Comparison of ENCODE assay signal across 19 cellular contexts in genomic region chr2:138499684-138500083, GRCh38. TPM values are rescaled to one million over a fixed set of nuclear protein-coding genes. Genes with fewer than 3 reads are reported as not detected.
DNase-seq lines count a peak whose midpoint lies in the region; ATAC-seq and TF ChIP-seq lines count a peak whose summit lies in the region.
"Had no signal": no experiment of that assay in that cellular context is flagged by ENCODE, and none has a peak within 500 bp of the region (broad histone marks: within the 10 kb centered on the region; RNA-seq: fewer than 3 reads in every experiment).

No MANE protein-coding gene starts in this region.

- H3K36me3 Mint-ChIP-seq in activated naive CD4-positive, alpha-beta T cell treated with anti-CD3 and anti-CD28 coated beads, Interleukin-2, amount 50 U/mL, for 24 hours, result peaks cover 2% of the 10 kb centered on the region
- no peaks in the 10 kb centered on the region for H3K36me3 Mint-ChIP-seq in T-cell
- peaks cover 11% of the 10 kb centered on the region for H3K36me3 Mint-ChIP-seq in memory B cell
- H3K36me3 Mint-ChIP-seq in type B pancreatic cell, result peaks cover 9% of the 10 kb centered on the region

- POLR2A ChIA-PET in T-cell (lab: Charles Lee), result no interaction called here

- no peaks in the 10 kb centered on the region for H3K27me3 Mint-ChIP-seq in activated naive CD4-positive, alpha-beta T cell treated with anti-CD3 and anti-CD28 coated beads, Interleukin-2, amount 50 U/mL, for 24 hours
- H3K27me3 Mint-ChIP-seq in T-cell (no peaks in the 10 kb centered on the region), memory B cell (no peaks in the 10 kb centered on the region), type B pancreatic cell (no peaks in the 10 kb centered on the region)
- H3K27me3 Mint-ChIP-seq: activated CD4-positive, alpha-beta memory T cell treated with anti-CD3 and anti-CD28 coated beads for 36 hours had no signal

- peaks cover 36% of the 10 kb centered on the region for H3K4me1 Mint-ChIP-seq in activated naive CD4-positive, alpha-beta T cell treated with anti-CD3 and anti-CD28 coated beads, Interleukin-2, amount 50 U/mL, for 24 hours
- H3K4me1 Mint-ChIP-seq in T-cell (peaks cover 30 to 37% (median 33%) of the 10 kb centered on the region in 3 donors), memory B cell (peaks cover 12% of the 10 kb centered on the region), type B pancreatic cell (ENCODE audit: unreplicated experiment) (peaks cover 16% of the 10 kb centered on the region)

- H3K27ac Mint-ChIP-seq in activated naive CD4-positive, alpha-beta T cell treated with anti-CD3 and anti-CD28 coated beads, Interleukin-2, amount 50 U/mL, for 24 hours, result no peak overlapping the region
- H3K27ac Mint-ChIP-seq in T-cell, result no peak overlapping the region
- peak overlapping the region; percentile 87 for H3K27ac Mint-ChIP-seq in memory B cell
- no peak overlapping the region for H3K27ac Mint-ChIP-seq in type B pancreatic cell
- H3K27ac Mint-ChIP-seq: activated CD4-positive, alpha-beta memory T cell treated with anti-CD3 and anti-CD28 coated beads for 36 hours had no signal

- CTCF ChIA-PET in T-cell (lab: Charles Lee), result no interaction called here

- ATAC-seq in T-cell (replicated peaks in 1 of 4) (no peak), memory B cell (ENCODE audit: low read depth) (no peak), HG03280 (IDR thresholded peaks at IDR 0.05; ENCODE audit: unreplicated experiment) (no peak), GM18873 (IDR thresholded peaks at IDR 0.05; ENCODE audit: low FRiP score, unreplicated experiment) (no peak)
- ATAC-seq: heart left ventricle had no signal

- no peak for DNase-seq in activated naive CD4-positive, alpha-beta T cell (lab: John Stamatoyannopoulos, UW)
- DNase-seq in T-cell (no peak), memory B cell (ENCODE audit: low spot score in 2 of 2) (no peak), type B pancreatic cell (ENCODE audit: extremely low spot score, unreplicated experiment) (no peak), mesenteric fat pad (ENCODE audit: low spot score) (no peak)
- DNase-seq: activated CD4-positive, alpha-beta memory T cell treated with anti-CD3 and anti-CD28 coated beads for 36 hours; activated gamma-delta T cell treated with Interleukin-2 at 50 U/mL for 16 hours; dorsolateral prefrontal cortex; GM23248; heart left ventricle; mesendoderm; NCI-H1436; NCI-H2107; NK-92 treated with Interleukin-12 subunit alpha and Interleukin-12 subunit beta, amount 100 ng/mL, for 24 hours; stimulated activated naive CD4-positive, alpha-beta T cell; tibial artery had no signal

- no peaks in the 10 kb centered on the region for H3K9me3 Mint-ChIP-seq in activated naive CD4-positive, alpha-beta T cell treated with anti-CD3 and anti-CD28 coated beads, Interleukin-2, amount 50 U/mL, for 24 hours
- H3K9me3 Mint-ChIP-seq in T-cell (no peaks in the 10 kb centered on the region), memory B cell (no peaks in the 10 kb centered on the region), type B pancreatic cell (no peaks in the 10 kb centered on the region)
- H3K9me3 Mint-ChIP-seq: activated CD4-positive, alpha-beta memory T cell treated with anti-CD3 and anti-CD28 coated beads for 36 hours had no signal

- H3K4me3 Mint-ChIP-seq in activated naive CD4-positive, alpha-beta T cell treated with anti-CD3 and anti-CD28 coated beads, Interleukin-2, amount 50 U/mL, for 24 hours, result peak overlapping the region; percentile 27
- peak overlapping the region; percentile 29 to 100 (median 57) for H3K4me3 Mint-ChIP-seq in T-cell
- H3K4me3 Mint-ChIP-seq in memory B cell, result no peak overlapping the region
- H3K4me3 Mint-ChIP-seq in type B pancreatic cell, result peak overlapping the region; percentile 51
- H3K4me3 Mint-ChIP-seq: activated CD4-positive, alpha-beta memory T cell treated with anti-CD3 and anti-CD28 coated beads for 36 hours had no signal

- no peak for TF ChIP-seq CTCF in type B pancreatic cell (conservative IDR thresholded peaks at IDR 0.05)

RNA-seq across cellular contexts. Expression of gene SPOPL, which starts 1.9 kb away (rescaled TPM):
- total RNA-seq in T-cell (10 to 100 TPM; 10.4 to 22.0 (median 11.8) TPM), type B pancreatic cell (ENCODE audit: low replicate concordance) (24.7 and 29.0 TPM in 2 replicates), mesenteric fat pad (19.9 TPM)
